ENCODE assay signal across 8 cellular contexts in genomic region chr1:113073457-113073950, GRCh38. TPM values are rescaled to one million over a fixed set of nuclear protein-coding genes. Genes with fewer than 3 reads are reported as not detected.
DNase-seq lines count a peak whose midpoint lies in the region; ATAC-seq, FAIRE-seq and TF ChIP-seq lines count a peak whose summit lies in the region.

No MANE protein-coding gene starts in this region.

- no peaks in the 10 kb centered on the region for H3K36me3 ChIP-seq in mucosa of stomach (ENCODE audit: control insufficient read depth, insufficient read depth, low read length)

- peak overlapping the region; percentile 91 for H3K9ac ChIP-seq in mucosa of stomach (ENCODE audit: low read length)

- peak; percentile 8 for ATAC-seq in HG02870 (IDR thresholded peaks at IDR 0.05; ENCODE audit: unreplicated experiment)

- peaks cover 11% of the 10 kb centered on the region for H3K4me1 ChIP-seq in mucosa of stomach (ENCODE audit: control insufficient read depth, insufficient read depth, low read length)

- peak overlapping the region; percentile 98 for H3K4me3 ChIP-seq in mucosa of stomach (ENCODE audit: low read length)

- peaks cover 24% of the 10 kb centered on the region for H3K4me1 Mint-ChIP-seq in endothelial cell (ENCODE audit: unreplicated experiment)

- peaks cover 4% of the 10 kb centered on the region for H3K36me3 Mint-ChIP-seq in endothelial cell (ENCODE audit: low read depth, unreplicated experiment)

- H3K27me3 ChIP-seq in mucosa of stomach (ENCODE audit: control insufficient read depth, insufficient read depth, low read length), result no peaks in the 10 kb centered on the region

- H3K4me3 Mint-ChIP-seq in endothelial cell (ENCODE audit: unreplicated experiment), result peak overlapping the region; percentile 99

- in situ Hi-C loops in ACHN (cut with HindIII; ENCODE audit: low pct_ligation_motif_present, low pct_unique_long_range_greater_than_20kb, low sequenced_read_pairs) (no loop called here), GM13976 (cut with MboI; ENCODE audit: low sequenced_read_pairs, unreplicated experiment) (no loop called here)

- TF ChIP-seq CTCF in GM13976 (IDR thresholded peaks at IDR 0.05; ENCODE audit: borderline replicate concordance, control extremely low read depth, extremely low read depth, insufficient read depth, missing control alignments) (peak; percentile 34), endothelial cell (IDR thresholded peaks at IDR 0.05; ENCODE audit: unreplicated experiment) (no peak)

- H3K27ac Mint-ChIP-seq in endothelial cell (ENCODE audit: unreplicated experiment), result peak overlapping the region; percentile 92

- FAIRE-seq in RCC 7860 (lab: Jason Lieb, UNC), result no peak

- peak; percentile 73 for DNase-seq in ACHN
- DNase-seq in GM13976 (ENCODE audit: low spot score), result no peak
- DNase-seq in RCC 7860 (ENCODE audit: low spot score), result peak; percentile 41
- DNase-seq in endothelial cell (ENCODE audit: low spot score), result peak; percentile 74
- no peak for DNase-seq in COLO668 (lab: John Stamatoyannopoulos, UW; ENCODE audit: unreplicated experiment)
- DNase-seq in T1000 (lab: John Stamatoyannopoulos, UW), result no peak

- peaks cover 10% of the 10 kb centered on the region for H3K27me3 Mint-ChIP-seq in endothelial cell (ENCODE audit: unreplicated experiment)

- H3K9me3 ChIP-seq in mucosa of stomach (ENCODE audit: control insufficient read depth, low read length), result no peaks in the 10 kb centered on the region

- no peaks in the 10 kb centered on the region for H3K9me3 Mint-ChIP-seq in endothelial cell (ENCODE audit: unreplicated experiment)

RNA-seq across cellular contexts. Expression of gene LRIG2, which starts 0.5 kb away (rescaled TPM):
- 23.0 TPM for total RNA-seq in endothelial cell (ENCODE audit: unreplicated experiment)

Comparison
In these comparisons a context has a peak if more than half of its experiments do, and no peak if none do; other contexts are left out.
1. DNase-seq: peak in ACHN (single experiment), RCC 7860 (single experiment) and endothelial cell (single experiment); none in GM13976 (single experiment), COLO668 (single experiment) and T1000 (single experiment).